11 cellular contexts compared by ENCODE assay signal in the genomic region with DNA sequence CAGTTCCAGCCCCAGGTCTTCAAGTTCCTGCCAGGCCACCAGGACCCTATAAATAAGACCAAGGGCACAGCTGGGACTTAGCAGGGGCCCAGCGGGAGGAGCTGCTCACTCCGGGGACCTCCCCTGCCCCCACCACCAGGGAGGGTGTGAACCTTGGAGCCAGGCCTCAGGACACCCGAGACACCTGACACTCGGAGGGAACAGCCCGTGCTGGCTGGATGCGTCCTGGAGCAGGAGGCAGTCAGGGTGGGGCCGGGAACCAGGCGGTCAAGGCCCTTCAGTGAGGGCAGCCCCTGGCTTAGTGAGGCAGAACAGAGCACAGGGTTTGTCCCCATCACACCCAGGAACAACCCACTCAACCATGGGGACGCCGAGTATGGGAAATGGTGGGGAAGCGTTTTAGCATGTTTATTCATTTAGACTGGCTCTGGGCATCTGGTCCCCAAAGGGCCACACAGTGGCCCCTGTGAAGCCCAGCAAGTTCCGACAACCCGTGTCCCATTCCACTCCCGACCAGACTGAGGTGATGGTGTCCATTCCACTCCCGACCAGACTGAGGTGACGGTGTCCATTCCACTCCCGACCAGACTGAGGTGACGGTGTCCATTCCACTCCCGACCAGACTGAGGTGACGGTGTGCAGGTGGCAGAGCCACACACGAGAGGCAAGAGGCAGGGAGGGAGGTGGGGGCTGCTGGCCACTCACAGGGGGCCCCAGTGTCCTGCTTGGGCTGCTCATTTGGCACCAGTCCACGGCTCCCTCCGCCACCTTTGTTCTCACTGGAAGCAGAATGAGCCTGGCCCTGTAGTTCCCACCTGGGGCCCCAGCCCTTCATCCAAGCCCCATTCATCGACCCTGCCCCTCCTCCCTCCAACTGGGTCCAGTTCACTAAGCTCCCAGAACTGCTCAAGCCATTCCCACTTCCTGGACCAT. TPM values are rescaled to one million over a fixed set of nuclear protein-coding genes. Genes with fewer than 3 reads are reported as not detected.
A peak's percentile ranks its signal among the peaks of the same experiment; 100 is the strongest.
DNase-seq lines count a peak whose midpoint lies in the region; ATAC-seq and TF ChIP-seq lines count a peak whose summit lies in the region.
"Had no signal": no experiment of that assay in that cellular context is flagged by ENCODE, and none has a peak within 500 bp of the region (broad histone marks: within the 10 kb centered on the region; RNA-seq: fewer than 3 reads in every experiment).

No MANE protein-coding gene starts in this region.

- H3K9me3 ChIP-seq in AG04450 (ENCODE audit: control insufficient read depth, insufficient read depth, low read length) (no peaks in the 10 kb centered on the region; the same call in 1 of the 2 replicates), IMR-90 (ENCODE audit: control insufficient read depth, insufficient read depth, low read length) (no peaks in the 10 kb centered on the region), esophagus muscularis mucosa (no peaks in the 10 kb centered on the region)
- H3K9me3 ChIP-seq: left lung, SJCRH30 had no signal

- peaks cover 33% of the 10 kb centered on the region for H3K4me1 Mint-ChIP-seq in osteocyte (ENCODE audit: unreplicated experiment)

- no peak overlapping the region for H4K8ac ChIP-seq in IMR-90 (ENCODE audit: low read depth in 2 of 2, low read length in 2 of 2)

- H2BK20ac ChIP-seq in IMR-90 (ENCODE audit: low read depth, low read length): no peak overlapping the region

- no peaks in the 10 kb centered on the region for H3K27me3 Mint-ChIP-seq in osteocyte (ENCODE audit: unreplicated experiment)

- DNase-seq in AG04450 (ENCODE audit: low read depth, low spot score) (no peak), IMR-90 (no peak), esophagus muscularis mucosa (ENCODE audit: extremely low spot score) (no peak), osteocyte (ENCODE audit: extremely low spot score, unreplicated experiment) (no peak), midbrain (lab: John Stamatoyannopoulos, UW) (no peak), NOMO-1 treated with dmso at 0.1 percent for 144 hours (lab: John Stamatoyannopoulos, UW; ENCODE audit: unreplicated experiment) (no peak), KBM-7 (no peak)
- DNase-seq: effector memory CD4-positive, alpha-beta T cell; SJCRH30 had no signal

- no peak overlapping the region for H3K4me2 ChIP-seq in IMR-90 (ENCODE audit: low read depth, low read length)

- dilution Hi-C loops in IMR-90 (cut with HindIII; ENCODE audit: low sequenced_read_pairs, unreplicated experiment): no loop called here

- TF ChIP-seq POLR2A in IMR-90 (IDR thresholded peaks at IDR 0.05; ENCODE audit: low read depth, low read length) (no peak), esophagus muscularis mucosa (IDR thresholded peaks at IDR 0.05; ENCODE audit: low read depth) (peak; percentile 45)

- no peak overlapping the region for H3K4me3 Mint-ChIP-seq in osteocyte (ENCODE audit: unreplicated experiment)

- no peaks in the 10 kb centered on the region for H3K9me3 Mint-ChIP-seq in osteocyte (ENCODE audit: unreplicated experiment)

- H3K36me3 Mint-ChIP-seq in osteocyte (ENCODE audit: unreplicated experiment): no peaks in the 10 kb centered on the region

- WGBS in IMR-90 (ENCODE audit: extremely low coverage in 2 of 2, insufficient read length in 1 of 2), 2 experiments: 80% methylated on average over 5 of the region's 24 CpGs; no CpG with 5 or more reads in 1 of the 2 experiments
- 49% methylated on average over 16 of the region's 24 CpGs for WGBS in esophagus muscularis mucosa

- no peak overlapping the region for H3K23ac ChIP-seq in IMR-90 (ENCODE audit: low read depth, low read length)

- H2AFZ ChIP-seq in IMR-90 (replicated peaks; ENCODE audit: low read length, poor library complexity): peak overlapping the region; percentile 51

- TF ChIP-seq EP300 in esophagus muscularis mucosa (IDR thresholded peaks at IDR 0.05): peak; percentile 77

- no peak overlapping the region; the same call in 1 of the 2 replicates for H3K56ac ChIP-seq in IMR-90 (ENCODE audit: extremely low read depth, insufficient read depth, low read length)

- intact Hi-C loops in IMR-90 (cut with micrococcal nuclease): no loop called here
- intact Hi-C loops in esophagus muscularis mucosa (cut with DNase I): no loop called here

- peaks cover 38% of the 10 kb centered on the region for H4K20me1 ChIP-seq in IMR-90 (ENCODE audit: insufficient read depth, low read length)

- H3K4me1 ChIP-seq in IMR-90 (ENCODE audit: control insufficient read depth, insufficient read depth, low read length) (peaks cover 19% of the 10 kb centered on the region), esophagus muscularis mucosa (peaks cover 60 to 77% (median 68%) of the 10 kb centered on the region in 4 donors)

- BruUV-seq in IMR-90 (replicated peaks; lab: Mats Ljungman, UMichigan): no TSS peak

- no peak overlapping the region for H3K9ac ChIP-seq in IMR-90 (ENCODE audit: low read depth, low read length)

- H2BK120ac ChIP-seq in IMR-90 (ENCODE audit: low read depth, low read length): no peak overlapping the region

- in situ Hi-C loops in IMR-90 (cut with MboI; ENCODE audit: low sequenced_read_pairs) (no loop called here), KBM-7 (cut with MboI; ENCODE audit: low pct_unique_long_range_greater_than_20kb, low sequenced_read_pairs) (no loop called here)

- peaks cover 4 to 54% of the 10 kb centered on the region in 2 experiments; a peak in 2 of 4 replicates for H3K79me1 ChIP-seq in IMR-90 (ENCODE audit: low read depth in 1 of 2, low read length in 2 of 2)

- peak overlapping the region; percentile 65 for H2AK5ac ChIP-seq in IMR-90 (ENCODE audit: low read depth, low read length)

- ATAC-seq in IMR-90 (ENCODE audit: low read depth) (no peak), HG03342 (IDR thresholded peaks at IDR 0.05; ENCODE audit: unreplicated experiment) (no peak)

- H4K91ac ChIP-seq in IMR-90 (ENCODE audit: insufficient read depth, low read depth, low read length): no peak overlapping the region

- no peaks in the 10 kb centered on the region for H3K9me1 ChIP-seq in IMR-90 (ENCODE audit: insufficient read depth, low read length)

- POLR2A ChIA-PET in AG04450 (lab: Yijun Ruan, JAX): interaction anchor here (0.6 to 3.6 kb wide), 7 partner anchors 16 to 127 kb away, joined by 3 to 237 read pairs (median 6); a partner anchor contains a TSS
- POLR2A ChIA-PET in IMR-90 (lab: Charles Lee; ENCODE audit: unreplicated experiment): interaction anchor here (4.2 kb wide), 1 partner anchor 23 kb away, joined by 62 read pairs; a partner anchor contains a TSS

- peaks cover 7% of the 10 kb centered on the region; the same call in 1 of the 2 replicates for H3K36me3 ChIP-seq in IMR-90 (ENCODE audit: control insufficient read depth, insufficient read depth, low read length)
- H3K36me3 ChIP-seq in esophagus muscularis mucosa: peaks cover 0 to 13% (median 11%) of the 10 kb centered on the region in 4 donors

- peak overlapping the region; percentile 11 for H3K27ac ChIP-seq in AG04450 (ENCODE audit: low read depth, low read length)
- H3K27ac ChIP-seq in IMR-90 (ENCODE audit: insufficient read depth, low read length): no peak overlapping the region
- H3K27ac ChIP-seq in esophagus muscularis mucosa (replicated peaks in 1 of 4): peak overlapping the region; percentile 91 to 100 (median 100)
- H3K27ac ChIP-seq: SJCRH30 had no signal

- peak overlapping the region; percentile 78 for H2AK9ac ChIP-seq in IMR-90 (replicated peaks; ENCODE audit: low read depth, low read length, poor library complexity)

- no peak for TF ChIP-seq CTCF in AG04450 (IDR thresholded peaks at IDR 0.05; ENCODE audit: low read depth, low read length)
- TF ChIP-seq CTCF in IMR-90 (conservative IDR thresholded peaks at IDR 0.05; ENCODE audit: low read depth, low read length): no peak
- TF ChIP-seq CTCF in esophagus muscularis mucosa (IDR thresholded peaks at IDR 0.05): no peak
- no peak for TF ChIP-seq CTCF in osteocyte (IDR thresholded peaks at IDR 0.05)

- TF ChIP-seq RAD21 in IMR-90 (IDR thresholded peaks at IDR 0.05; ENCODE audit: low read length): no peak

- no peak overlapping the region for H3K14ac ChIP-seq in IMR-90 (replicated peaks; ENCODE audit: low read depth, low read length)

- no peak overlapping the region for H3K18ac ChIP-seq in IMR-90 (ENCODE audit: low read depth, low read length)

- no peak overlapping the region for H4K5ac ChIP-seq in IMR-90 (ENCODE audit: low read depth, low read length)

- no peak overlapping the region for H2BK5ac ChIP-seq in IMR-90 (ENCODE audit: low read depth, low read length, poor library complexity, severe bottlenecking)

- peak overlapping the region; percentile 44 for H3K27ac Mint-ChIP-seq in osteocyte (ENCODE audit: unreplicated experiment)

- H2BK15ac ChIP-seq in IMR-90 (ENCODE audit: low read depth, low read length): no peak overlapping the region

- no peak overlapping the region for H3K4me3 ChIP-seq in AG04450 (ENCODE audit: low read depth, low read length)
- no peak overlapping the region for H3K4me3 ChIP-seq in IMR-90 (ENCODE audit: insufficient read depth, low read depth, low read length)
- H3K4me3 ChIP-seq in esophagus muscularis mucosa: peak overlapping the region in 3 of 4 donors; percentile 24 to 44 (median 38)
- H3K4me3 ChIP-seq: SJCRH30 had no signal

- H3K27me3 ChIP-seq in AG04450 (ENCODE audit: control insufficient read depth, insufficient read depth, low read length) (no peaks in the 10 kb centered on the region), IMR-90 (ENCODE audit: control insufficient read depth, insufficient read depth, low read length) (no peaks in the 10 kb centered on the region), esophagus muscularis mucosa (peaks cover 0 to 3% (median 0%) of the 10 kb centered on the region in 4 donors)
- H3K27me3 ChIP-seq: left lung, SJCRH30 had no signal

- CTCF ChIA-PET in AG04450 (lab: Charles Lee): interaction anchor here (2.2 to 7.1 kb wide), 2 partner anchors 21 to 133 kb away, joined by 5 to 224 read pairs; a partner anchor contains a TSS
- CTCF ChIA-PET in IMR-90 (lab: Yijun Ruan, JAX): interaction anchor here (0.9 kb wide), 1 partner anchor 20 kb away, joined by 4 read pairs; no protein-coding TSS in a partner anchor

- no peak overlapping the region for H3K4ac ChIP-seq in IMR-90 (ENCODE audit: low read depth, low read length)

RNA-seq across cellular contexts. Expression of a gene that starts 2.2 kb away (rescaled TPM):
- 6.6 and 10.6 TPM in 2 replicates for polyA plus RNA-seq in AG04450 (2011; rRNA removed)
- 16.1 and 21.3 TPM in 2 replicates for polyA minus RNA-seq in AG04450 (2011; rRNA and poly(A)+ RNA removed)
- 2.2 and 2.5 TPM in 2 replicates for total RNA-seq in IMR-90 (2012; rRNA removed)
- 24.1 and 26.0 TPM in 2 replicates for polyA plus RNA-seq in IMR-90 (2012; rRNA removed)
- 39.2 and 47.7 TPM in 2 replicates for polyA plus RNA-seq in IMR-90 (2012; cell fraction: cytosol; rRNA removed)
- polyA plus RNA-seq in IMR-90 (2012; cell fraction: nucleus; rRNA removed; ENCODE audit: low replicate concordance): 97.0 and 144 TPM in 2 replicates
- total RNA-seq in esophagus muscularis mucosa: 10 to 100 TPM; 20.3 to 72.2 (median 31.8) TPM
- 98.1 and 103 TPM in 2 replicates for total RNA-seq in osteocyte

RNA-seq across cellular contexts. Expression of a gene that starts 4.6 kb away (rescaled TPM):
- polyA plus RNA-seq in AG04450 (2011; rRNA removed): 36.4 and 55.1 TPM in 2 replicates
- 19.4 and 21.4 TPM in 2 replicates for polyA minus RNA-seq in AG04450 (2011; rRNA and poly(A)+ RNA removed)
- total RNA-seq in IMR-90 (2012; rRNA removed): 7.3 and 13.6 TPM in 2 replicates
- 140 and 189 TPM in 2 replicates for polyA plus RNA-seq in IMR-90 (2012; rRNA removed)
- polyA plus RNA-seq in IMR-90 (2012; cell fraction: cytosol; rRNA removed): 348 and 386 TPM in 2 replicates
- 72.4 and 213 TPM in 2 replicates for polyA plus RNA-seq in IMR-90 (2012; cell fraction: nucleus; rRNA removed; ENCODE audit: low replicate concordance)
- total RNA-seq in esophagus muscularis mucosa: 100 to 1,000 TPM in 2 of 4 donors, 10 to 100 TPM in 2; 77.5 to 140 (median 109) TPM
- total RNA-seq in osteocyte: 167 and 172 TPM in 2 replicates

RNA-seq across cellular contexts. Expression of a gene that starts 8.3 kb away (rescaled TPM):
- polyA plus RNA-seq in AG04450 (2011; rRNA removed) (1.1 and 1.6 TPM in 2 replicates), IMR-90 (2012; rRNA removed) (3.9 and 8.5 TPM in 2 replicates)
- polyA minus RNA-seq in AG04450 (2011; rRNA and poly(A)+ RNA removed): 0.55 and 0.91 TPM in 2 replicates
- total RNA-seq in IMR-90 (2012; rRNA removed) (0.18 and 0.56 TPM in 2 replicates), esophagus muscularis mucosa (1 to 10 TPM in 1 of 4 donors, under 1 TPM in 2, not detected in 1; 0.58 to 1.0 (median 0.99) TPM), osteocyte (6.9 and 7.0 TPM in 2 replicates)
- polyA plus RNA-seq in IMR-90 (2012; cell fraction: cytosol; rRNA removed): 3.2 and 7.9 TPM in 2 replicates
- 24.1 and 64.4 TPM in 2 replicates for polyA plus RNA-seq in IMR-90 (2012; cell fraction: nucleus; rRNA removed; ENCODE audit: low replicate concordance)

RNA-seq across cellular contexts. Expression of a gene that starts 23.0 kb away (rescaled TPM):
- polyA plus RNA-seq in AG04450 (2011; rRNA removed) (269 and 274 TPM in 2 replicates), IMR-90 (2012; rRNA removed) (405 and 542 TPM in 2 replicates)
- polyA minus RNA-seq in AG04450 (2011; rRNA and poly(A)+ RNA removed): 121 and 143 TPM in 2 replicates
- total RNA-seq in IMR-90 (2012; rRNA removed) (226 and 299 TPM in 2 replicates), esophagus muscularis mucosa (100 to 1,000 TPM; 236 to 601 (median 429) TPM), osteocyte (401 and 408 TPM in 2 replicates)
- polyA plus RNA-seq in IMR-90 (2012; cell fraction: cytosol; rRNA removed): 562 and 617 TPM in 2 replicates
- polyA plus RNA-seq in IMR-90 (2012; cell fraction: nucleus; rRNA removed; ENCODE audit: low replicate concordance): 2,129 and 2,924 TPM in 2 replicates

RNA-seq across cellular contexts. Expression of a gene that starts 29.2 kb away (rescaled TPM):
- polyA plus RNA-seq in AG04450 (2011; rRNA removed) (16.6 and 29.1 TPM in 2 replicates), IMR-90 (2012; rRNA removed) (61.8 and 93.4 TPM in 2 replicates)
- 3.8 and 4.7 TPM in 2 replicates for polyA minus RNA-seq in AG04450 (2011; rRNA and poly(A)+ RNA removed)
- total RNA-seq in IMR-90 (2012; rRNA removed) (7.5 and 10.6 TPM in 2 replicates), esophagus muscularis mucosa (10 to 100 TPM; 24.9 to 58.9 (median 43.6) TPM), osteocyte (35.3 and 35.8 TPM in 2 replicates)
- polyA plus RNA-seq in IMR-90 (2012; cell fraction: cytosol; rRNA removed): 94.9 and 135 TPM in 2 replicates
- polyA plus RNA-seq in IMR-90 (2012; cell fraction: nucleus; rRNA removed; ENCODE audit: low replicate concordance): 46.6 and 93.7 TPM in 2 replicates

Comparison
In these comparisons a context has a peak if more than half of its experiments do, and no peak if none do; other contexts are left out.
1. H3K4me3 ChIP-seq: peak in esophagus muscularis mucosa (3 of 4); none in AG04450 (single experiment) and IMR-90 (single experiment).